ENCODE assay signal across 8 cellular contexts in the genomic region with DNA sequence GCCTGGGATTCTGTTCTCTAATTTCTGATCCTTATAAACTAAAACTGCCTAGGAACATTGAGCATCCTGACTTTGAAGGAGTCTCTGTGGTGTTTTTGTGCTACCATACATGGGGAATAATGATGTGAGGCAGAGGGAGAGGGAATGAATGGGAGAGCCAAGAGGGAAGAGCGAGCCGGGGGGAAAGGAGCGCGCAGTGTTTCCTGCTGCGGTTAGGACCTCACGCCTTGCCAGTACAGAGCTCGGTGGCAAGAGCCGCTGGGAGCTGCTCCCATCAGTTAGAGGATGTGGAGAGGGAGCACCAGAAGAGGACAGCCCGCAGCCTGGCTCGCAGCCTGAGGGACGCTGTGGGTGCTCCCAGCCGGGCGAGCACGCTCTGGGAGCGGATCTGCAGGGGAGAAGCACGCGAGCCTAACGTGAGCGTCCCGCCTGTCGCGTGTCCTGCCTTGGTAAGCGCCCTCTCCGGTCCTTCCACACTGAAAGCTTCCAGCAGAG.
DNase-seq lines count a peak whose midpoint lies in the region; ATAC-seq and TF ChIP-seq lines count a peak whose summit lies in the region.

No MANE protein-coding gene starts in this region.

- peak; percentile 36 for DNase-seq in stimulated activated CD4-positive, alpha-beta T cell treated with anti-CD3 and anti-CD28 coated beads, Interleukin-15, amount 100 ng/mL, for 24 hours
- DNase-seq in stimulated activated CD4-positive, alpha-beta T cell treated with anti-CD3 and anti-CD28 coated beads, Interleukin-4, amount 100 ng/mL, for 24 hours, result no peak
- DNase-seq in activated naive CD4-positive, alpha-beta T cell treated with anti-CD3 and anti-CD28 coated beads, Interleukin-2, amount 50 U/mL, for 72 hours (ENCODE audit: low spot score in 2 of 2), result no peak
- peak; percentile 35 to 83 for DNase-seq in cardiac muscle cell (ENCODE audit: low read depth in 1 of 2, low spot score in 1 of 2)
- DNase-seq in putamen (ENCODE audit: low spot score), result peak; percentile 83
- no peak for DNase-seq in NCI-H2171 (lab: John Stamatoyannopoulos, UW)
- DNase-seq in GM19240 (ENCODE audit: insufficient read length, low spot score), result no peak

- peaks cover 34% of the 10 kb centered on the region for H3K4me1 ChIP-seq in cardiac muscle cell (ENCODE audit: low read depth)

- no peak overlapping the region for H3K27ac ChIP-seq in cardiac muscle cell

- H3K9me3 ChIP-seq in cardiac muscle cell (ENCODE audit: low read depth), result no peaks in the 10 kb centered on the region

- H3K27ac Mint-ChIP-seq in activated naive CD4-positive, alpha-beta T cell treated with anti-CD3 and anti-CD28 coated beads, Interleukin-2, amount 50 U/mL, for 72 hours, result peak overlapping the region; percentile 80 to 96

- ATAC-seq in HG03442 (IDR thresholded peaks at IDR 0.05; ENCODE audit: unreplicated experiment), result peak; percentile 1
- ATAC-seq in activated naive CD4-positive, alpha-beta T cell treated with anti-CD3 and anti-CD28 coated beads, Interleukin-2, amount 50 U/mL, for 72 hours, result peak; percentile 17 to 22

- H3K27me3 ChIP-seq in cardiac muscle cell, result peaks cover 25% of the 10 kb centered on the region

- H3K36me3 Mint-ChIP-seq in activated naive CD4-positive, alpha-beta T cell treated with anti-CD3 and anti-CD28 coated beads, Interleukin-2, amount 50 U/mL, for 72 hours, result peaks cover 0 to 16% of the 10 kb centered on the region in 2 donors

- H3K36me3 ChIP-seq in cardiac muscle cell, result no peaks in the 10 kb centered on the region

- H3K9me3 Mint-ChIP-seq in activated naive CD4-positive, alpha-beta T cell treated with anti-CD3 and anti-CD28 coated beads, Interleukin-2, amount 50 U/mL, for 72 hours, result no peaks in the 10 kb centered on the region

- H3K4me3 ChIP-seq in cardiac muscle cell, result no peak overlapping the region

- no peak for TF ChIP-seq CTCF in cardiac muscle cell (IDR thresholded peaks at IDR 0.05; ENCODE audit: low read depth, low read length)

Comparison
In these comparisons a context has a peak if more than half of its experiments do, and no peak if none do; other contexts are left out.
1. DNase-seq: peak in stimulated activated CD4-positive, alpha-beta T cell treated with anti-CD3 and anti-CD28 coated beads, Interleukin-15, amount 100 ng/mL, for 24 hours (single experiment), cardiac muscle cell (2 of 2) and putamen (single experiment); none in stimulated activated CD4-positive, alpha-beta T cell treated with anti-CD3 and anti-CD28 coated beads, Interleukin-4, amount 100 ng/mL, for 24 hours (single experiment), activated naive CD4-positive, alpha-beta T cell treated with anti-CD3 and anti-CD28 coated beads, Interleukin-2, amount 50 U/mL, for 72 hours (0 of 2), NCI-H2171 (single experiment) and GM19240 (single experiment).